ENCODE assay signal across 8 cellular contexts in genomic region chr4:159103406-159104131, GRCh38. TPM values are rescaled to one million over a fixed set of nuclear protein-coding genes. Genes with fewer than 3 reads are reported as not detected.
DNase-seq lines count a peak whose midpoint lies in the region; ATAC-seq, FAIRE-seq and TF ChIP-seq lines count a peak whose summit lies in the region.

No MANE protein-coding gene starts in this region.

- H3K9me3 ChIP-seq in Panc1 (ENCODE audit: control insufficient read depth, insufficient read depth, low read depth, low read length) (no peaks in the 10 kb centered on the region), neuronal stem cell (replicated peaks in 1 of 2; ENCODE audit: control insufficient read depth in 2 of 2, insufficient read depth in 1 of 2, low read depth in 1 of 2, low read length in 2 of 2) (no peaks in the 10 kb centered on the region), vagina (no peaks in the 10 kb centered on the region)

- H3K4me2 ChIP-seq in neuronal stem cell (ENCODE audit: insufficient read depth, low read length, poor library complexity, severe bottlenecking) = peak overlapping the region; percentile 60

- peak overlapping the region; percentile 94 for H3K9ac ChIP-seq in neuronal stem cell (ENCODE audit: low read depth, low read length, poor library complexity)

- peak; percentile 28 for ATAC-seq in GM18517 (IDR thresholded peaks at IDR 0.05; ENCODE audit: unreplicated experiment)
- ATAC-seq in HG03025 (IDR thresholded peaks at IDR 0.05; ENCODE audit: low FRiP score, unreplicated experiment) = peak; percentile 32
- peak; percentile 58 for ATAC-seq in Panc1

- H2AK5ac ChIP-seq in neuronal stem cell (ENCODE audit: low read depth, low read length) = no peak overlapping the region

- H3K36me3 ChIP-seq in Panc1 (ENCODE audit: control insufficient read depth, insufficient read depth, low read length) (no peaks in the 10 kb centered on the region; the same call in 1 of the 2 replicates), neuronal stem cell (replicated peaks in 1 of 2; ENCODE audit: control insufficient read depth in 2 of 2, insufficient read depth in 2 of 2, low read length in 2 of 2) (no peaks in the 10 kb centered on the region), vagina (no peaks in the 10 kb centered on the region)

- peak overlapping the region; percentile 74 to 77 for H3K4me3 ChIP-seq in Panc1 (ENCODE audit: low read depth in 2 of 2, low read length in 2 of 2)
- peak overlapping the region; percentile 86 to 99 for H3K4me3 ChIP-seq in neuronal stem cell (ENCODE audit: low read length in 2 of 2)
- H3K4me3 ChIP-seq in vagina = peak overlapping the region; percentile 94 to 96

- H2BK12ac ChIP-seq in neuronal stem cell (ENCODE audit: low read length) = no peak overlapping the region

- TF ChIP-seq POLR2A in vagina (IDR thresholded peaks at IDR 0.05) = no peak

- peak overlapping the region; percentile 87 for H3K23ac ChIP-seq in neuronal stem cell (ENCODE audit: low read depth, low read length, poor library complexity)

- no peak overlapping the region for H4K91ac ChIP-seq in neuronal stem cell (ENCODE audit: low read depth, low read length, poor library complexity)

- H3K18ac ChIP-seq in neuronal stem cell (ENCODE audit: low read length) = peak overlapping the region; percentile 96

- no peak overlapping the region for H4K8ac ChIP-seq in neuronal stem cell (ENCODE audit: low read depth, low read length)

- H2BK120ac ChIP-seq in neuronal stem cell (ENCODE audit: low read depth, low read length) = no peak overlapping the region

- H3K27me3 ChIP-seq in Panc1 (ENCODE audit: control insufficient read depth, insufficient read depth, low read length) = no peaks in the 10 kb centered on the region
- peaks cover 0 to 11% (median 8%) of the 10 kb centered on the region in 3 experiments for H3K27me3 ChIP-seq in neuronal stem cell (ENCODE audit: control insufficient read depth in 3 of 3, insufficient read depth in 3 of 3, low read depth in 1 of 3, low read length in 3 of 3)
- no peaks in the 10 kb centered on the region for H3K27me3 ChIP-seq in vagina

- H3K14ac ChIP-seq in neuronal stem cell (ENCODE audit: low read length) = peak overlapping the region; percentile 94

- CTCF ChIA-PET in Panc1 (lab: Charles Lee) = no interaction called here

- no CpG with 5 or more reads among the region's 92 CpGs for WGBS in neuronal stem cell (ENCODE audit: extremely low coverage in 2 of 2, insufficient read length in 2 of 2, insufficient replicate concordance in 1 of 2), 2 donors

- POLR2A ChIA-PET in Panc1 (lab: Charles Lee) = no interaction called here

- no peak for TF ChIP-seq CTCF in Panc1 (IDR thresholded peaks at IDR 0.05)
- TF ChIP-seq CTCF in vagina (IDR thresholded peaks at IDR 0.05) = no peak

- in situ Hi-C loops in Panc1 (cut with HindIII; ENCODE audit: low pct_unique_long_range_greater_than_20kb, low sequenced_read_pairs) = no loop called here

- peaks cover 1% of the 10 kb centered on the region for H3K79me1 ChIP-seq in neuronal stem cell (ENCODE audit: low read depth, low read length)

- DNase-seq in 8988T (peak; percentile 38), Panc1 (ENCODE audit: low read depth, low spot score) (no peak), frontal cortex (ENCODE audit: low spot score in 2 of 2) (peak; percentile 51 to 71), neuronal stem cell (ENCODE audit: low spot score) (peak; percentile 60), vagina (ENCODE audit: extremely low spot score in 2 of 2) (no peak)
- peak; percentile 9 to 34 (median 22) for DNase-seq in activated naive CD4-positive, alpha-beta T cell (lab: John Stamatoyannopoulos, UW)

- H3K4me1 ChIP-seq in Panc1 (ENCODE audit: control insufficient read depth, insufficient read depth, low read length) (peaks cover 14% of the 10 kb centered on the region), neuronal stem cell (ENCODE audit: control insufficient read depth in 2 of 2, insufficient read depth in 1 of 2, low read depth in 1 of 2, low read length in 2 of 2) (peaks cover 14 to 17% of the 10 kb centered on the region in 2 donors), vagina (peaks cover 40% of the 10 kb centered on the region)

- H3K27ac ChIP-seq in Panc1 (ENCODE audit: low read length) = peak overlapping the region; percentile 51; the same call in 1 of the 2 replicates
- peak overlapping the region; percentile 78 for H3K27ac ChIP-seq in neuronal stem cell (replicated peaks; ENCODE audit: low read length)
- H3K27ac ChIP-seq in vagina = peak overlapping the region; percentile 96

- intact Hi-C loops in Panc1 (cut with micrococcal nuclease; ENCODE audit: unreplicated experiment) = loop anchor here (10.0 kb wide), 2 partner anchors 71 to 229 kb away; no protein-coding TSS in a partner anchor
- intact Hi-C loops in vagina (cut with DNase I) = no loop called here

- peak overlapping the region; percentile 97 for H2AFZ ChIP-seq in neuronal stem cell (ENCODE audit: low read length)

- H2BK5ac ChIP-seq in neuronal stem cell (ENCODE audit: low read length) = peak overlapping the region; percentile 91

- peak overlapping the region; percentile 63 for H2BK15ac ChIP-seq in neuronal stem cell (ENCODE audit: low read length)

- H3K4ac ChIP-seq in neuronal stem cell (ENCODE audit: low read length) = peak overlapping the region; percentile 40

- no peak for FAIRE-seq in frontal cortex (lab: Jason Lieb, UNC)

- BruUV-seq in Panc1 (replicated peaks; lab: Mats Ljungman, UMichigan) = no TSS peak

RNA-seq across cellular contexts. Expression of gene RAPGEF2, which starts 0.7 kb away (rescaled TPM):
- total RNA-seq in Panc1 (2021; ENCODE audit: unreplicated experiment) (17.6 TPM), frontal cortex (174 TPM), vagina (32.4 TPM)
- 11.6 TPM for polyA plus RNA-seq in Panc1 (2012; ENCODE audit: insufficient read length)
- polyA plus RNA-seq in neuronal stem cell (2013, experiment 1 of 2) = 19.0 TPM
- polyA plus RNA-seq in neuronal stem cell (2013, experiment 2 of 2) = 19.5 TPM

Comparison
In these comparisons a context has a peak if more than half of its experiments do, and no peak if none do; other contexts are left out.
1. DNase-seq: peak in 8988T (single experiment), activated naive CD4-positive, alpha-beta T cell (4 of 4), frontal cortex (2 of 2) and neuronal stem cell (single experiment); none in Panc1 (single experiment) and vagina (0 of 2).
2. Peak in every context shown above with its lines, with median percentiles within 50 percentile points of each other: ATAC-seq, H3K27ac ChIP-seq and H3K4me3 ChIP-seq.